ENCODE assay signal across 30 cellular contexts in the genomic region with DNA sequence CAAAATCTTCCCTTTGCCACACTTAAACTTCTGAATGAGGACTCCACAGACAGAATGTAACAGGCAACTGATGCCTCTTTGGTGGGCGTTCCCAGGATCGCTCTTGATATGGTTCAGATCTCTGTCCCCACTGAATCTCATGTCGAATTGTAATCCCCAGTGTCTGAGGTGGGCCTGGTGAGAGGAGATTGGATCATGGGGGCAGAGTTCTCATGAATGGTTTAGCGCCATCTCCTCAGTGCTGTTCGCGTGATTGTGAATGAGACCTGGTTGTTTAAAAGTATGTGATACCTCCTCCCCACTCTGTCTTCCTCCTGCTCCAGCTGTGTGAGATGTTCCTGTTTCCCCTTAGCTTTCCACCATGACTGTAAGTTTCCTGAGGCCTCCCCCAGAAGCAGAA.
"Had no signal": no experiment of that assay in that cellular context is flagged by ENCODE, and none has a peak within 500 bp of the region (broad histone marks: within the 10 kb centered on the region; RNA-seq: fewer than 3 reads in every experiment).

No MANE protein-coding gene starts in this region.

- H3K27ac Mint-ChIP-seq: naive thymus-derived CD4-positive, alpha-beta T cell; natural killer cell; progenitor cell of endocrine pancreas; stimulated activated effector memory CD8-positive, alpha-beta T cell treated with anti-CD3 and anti-CD28 coated beads, Interleukin-12 subunit alpha, Interleukin-12 subunit beta, amount 100 ng/mL, for 72 hours; stimulated activated naive B cell treated with anti-CD40 and anti-IgM and Interleukin-4, amounts not matched to agents 10 μg/mL and 1 μg/mL and 100 μg/mL, for 72 hours; stimulated activated naive CD8-positive, alpha-beta T cell treated with anti-CD3 and anti-CD28 coated beads, Interleukin-15, Interleukin-2, amounts not matched to agents 100 ng/mL and 50 ng/mL, for 24 hours had no signal

- H3K4me1 Mint-ChIP-seq: naive thymus-derived CD4-positive, alpha-beta T cell; natural killer cell; neural crest cell; stimulated activated effector memory CD8-positive, alpha-beta T cell treated with anti-CD3 and anti-CD28 coated beads, Interleukin-12 subunit alpha, Interleukin-12 subunit beta, amount 100 ng/mL, for 72 hours; stimulated activated naive B cell treated with anti-CD40 and anti-IgM and Interleukin-4, amounts not matched to agents 10 μg/mL and 1 μg/mL and 100 μg/mL, for 72 hours had no signal

- H3K36me3 ChIP-seq: neutrophil, ovary, right lobe of liver, sigmoid colon, stomach, thoracic aorta, thyroid gland, tibial nerve, upper lobe of left lung, uterus had no signal

- H2AFZ ChIP-seq: parathyroid adenoma had no signal

- H3K79me2 ChIP-seq: parathyroid adenoma had no signal

- FAIRE-seq: small intestine had no signal

- H3K27ac ChIP-seq: neutrophil, ovary, parathyroid adenoma, psoas muscle, right lobe of liver, sigmoid colon, stomach, thoracic aorta, thyroid gland, tibial nerve, upper lobe of left lung, uterus had no signal

- DNase-seq: naive thymus-derived CD4-positive, alpha-beta T cell; natural killer cell; nucleus accumbens; ovary; posterior cingulate gyrus; psoas muscle; right cardiac atrium; right lobe of liver; sigmoid colon; small intestine; stimulated activated CD4-positive, alpha-beta T cell treated with anti-CD3 and anti-CD28 coated beads, Interleukin-15, amount 100 ng/mL, for 24 hours; stimulated activated CD4-positive, alpha-beta T cell treated with anti-CD3 and anti-CD28 coated beads, Interleukin-2, amount 100 ng/mL, for 24 hours; stimulated activated CD4-positive, alpha-beta T cell treated with anti-CD3 and anti-CD28 coated beads, Interleukin-2, amount 100 ng/mL, for 48 hours; stimulated activated CD4-positive, alpha-beta T cell treated with anti-CD3 and anti-CD28 coated beads, Interleukin-4, amount 100 ng/mL, for 24 hours; stimulated activated naive B cell treated with anti-CD40 and anti-IgM and Interleukin-4, amounts not matched to agents 10 μg/mL and 1 μg/mL and 100 μg/mL, for 72 hours; stimulated activated naive CD4-positive, alpha-beta T cell treated with Interleukin-2 at 50 U/mL for 16 hours; stomach; thyroid gland; trophoblast cell; upper lobe of left lung; uterus had no signal

- H3K4me1 ChIP-seq: parathyroid adenoma, psoas muscle, right lobe of liver, sigmoid colon, stomach, thyroid gland, tibial nerve, upper lobe of left lung, uterus had no signal

- H3K36me3 Mint-ChIP-seq: natural killer cell; stimulated activated effector memory CD8-positive, alpha-beta T cell treated with anti-CD3 and anti-CD28 coated beads, Interleukin-12 subunit alpha, Interleukin-12 subunit beta, amount 100 ng/mL, for 72 hours had no signal

- H3K9me3 ChIP-seq: neutrophil, ovary, right lobe of liver, thyroid gland, uterus had no signal

- H3K4me3 Mint-ChIP-seq: naive thymus-derived CD4-positive, alpha-beta T cell; natural killer cell; nephron; neural crest cell; stimulated activated effector memory CD8-positive, alpha-beta T cell treated with anti-CD3 and anti-CD28 coated beads, Interleukin-12 subunit alpha, Interleukin-12 subunit beta, amount 100 ng/mL, for 72 hours; stimulated activated naive B cell treated with anti-CD40 and anti-IgM and Interleukin-4, amounts not matched to agents 10 μg/mL and 1 μg/mL and 100 μg/mL, for 72 hours; stimulated activated naive CD8-positive, alpha-beta T cell treated with anti-CD3 and anti-CD28 coated beads, Interleukin-15, Interleukin-2, amounts not matched to agents 100 ng/mL and 50 ng/mL, for 24 hours had no signal

- H3K9ac ChIP-seq: parathyroid adenoma had no signal

- H3K4me3 ChIP-seq: ovary, psoas muscle, right lobe of liver, sigmoid colon, stomach, thoracic aorta, thyroid gland, tibial nerve, upper lobe of left lung, uterus had no signal

- H3K27me3 ChIP-seq: ovary, right lobe of liver, sigmoid colon, stomach, thyroid gland, upper lobe of left lung, uterus had no signal
